In the genomic region with DNA sequence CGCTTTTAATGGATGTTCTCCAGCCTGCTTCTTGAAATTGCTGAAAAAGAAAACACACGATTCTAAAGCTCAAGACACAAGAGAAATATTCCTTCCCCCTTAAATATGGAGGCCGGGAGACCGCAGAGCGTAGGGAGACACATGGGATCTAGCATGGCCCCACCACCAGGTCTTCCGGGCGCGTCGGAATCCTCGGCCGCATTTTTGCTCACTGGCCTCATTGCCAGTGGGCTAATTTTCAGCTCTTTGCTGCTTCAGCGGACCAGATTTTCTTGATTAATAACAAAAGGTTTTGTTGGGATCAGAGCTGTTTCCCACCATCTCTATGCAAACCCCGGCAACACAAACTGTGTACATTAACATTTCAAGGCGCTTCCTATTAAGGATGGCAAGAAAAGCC, we compare ENCODE assay signal across 25 cellular contexts. TPM values are rescaled to one million over a fixed set of nuclear protein-coding genes. Genes with fewer than 3 reads are reported as not detected.
DNase-seq lines count a peak whose midpoint lies in the region; ATAC-seq, FAIRE-seq and TF ChIP-seq lines count a peak whose summit lies in the region.
"Had no signal": no experiment of that assay in that cellular context is flagged by ENCODE, and none has a peak within 500 bp of the region (broad histone marks: within the 10 kb centered on the region; RNA-seq: fewer than 3 reads in every experiment).

No MANE protein-coding gene starts in this region.

- no peaks in the 10 kb centered on the region for H3K79me1 ChIP-seq in H1 (ENCODE audit: low read depth, low read length)

- no peak overlapping the region for H3K14ac ChIP-seq in H1 (ENCODE audit: insufficient read length)

- H3K36me3 Mint-ChIP-seq in natural killer cell treated with Interleukin-12 subunit alpha and Interleukin-12 subunit beta and Interleukin-15 and Interleukin-18, amount 100 ng/mL, for 72 hours = no peaks in the 10 kb centered on the region
- H3K36me3 Mint-ChIP-seq in natural killer cell (no peaks in the 10 kb centered on the region), neural crest cell (ENCODE audit: low read depth) (peaks cover 2% of the 10 kb centered on the region), type B pancreatic cell (no peaks in the 10 kb centered on the region)
- H3K36me3 Mint-ChIP-seq: CD4-positive, CD25-positive, alpha-beta regulatory T cell; IgD-negative memory B cell had no signal

- no peak overlapping the region for H4K8ac ChIP-seq in H1 (ENCODE audit: extremely low read depth, insufficient read depth, low read length)

- 82% methylated on average over 14 of the region's 14 CpGs; no CpG with 5 or more reads in 1 of the 2 experiments for WGBS in H1 (ENCODE audit: extremely low coverage in 1 of 2, insufficient coverage in 1 of 2, insufficient read length in 1 of 2, insufficient replicate concordance in 2 of 2, low coverage in 1 of 2, low lambda C conversion rate in 2 of 2, missing lambda C conversion rate in 1 of 2), 2 experiments

- peaks cover 1 to 8% (median 5%) of the 10 kb centered on the region in 4 experiments; a peak in 5 of 7 replicates for H3K27me3 ChIP-seq in H1 (replicated peaks in 1 of 4; ENCODE audit: control insufficient read depth in 3 of 4, extremely low read depth in 1 of 4, insufficient read depth in 3 of 4, low read length in 3 of 4)
- H3K27me3 ChIP-seq: MG63 had no signal

- H3K27me3 Mint-ChIP-seq in natural killer cell treated with Interleukin-12 subunit alpha and Interleukin-12 subunit beta and Interleukin-15 and Interleukin-18, amount 100 ng/mL, for 72 hours = no peaks in the 10 kb centered on the region
- H3K27me3 Mint-ChIP-seq in natural killer cell (ENCODE audit: low read depth in 2 of 2) = peaks cover 0 to 3% of the 10 kb centered on the region in 2 donors
- H3K27me3 Mint-ChIP-seq in neural crest cell (ENCODE audit: low read depth) = peaks cover 9% of the 10 kb centered on the region
- no peaks in the 10 kb centered on the region for H3K27me3 Mint-ChIP-seq in type B pancreatic cell
- H3K27me3 Mint-ChIP-seq: IgD-negative memory B cell had no signal

- no peak overlapping the region for H2BK5ac ChIP-seq in H1 (ENCODE audit: low read depth, low read length)

- H2BK120ac ChIP-seq in H1 (replicated peaks; ENCODE audit: low read depth, low read length) = no peak overlapping the region

- peaks cover 13 to 38% (median 22%) of the 10 kb centered on the region in 4 experiments for H3K4me1 ChIP-seq in H1 (replicated peaks in 1 of 4; ENCODE audit: control insufficient read depth in 3 of 4, insufficient read depth in 4 of 4, low read length in 3 of 4)

- H3K9me3 ChIP-seq in H1 (ENCODE audit: insufficient read depth in 2 of 2, low read depth in 1 of 2, low read length in 1 of 2) = peaks cover 3 to 4% of the 10 kb centered on the region in 2 experiments; a peak in 2 of 4 replicates
- H3K9me3 ChIP-seq: MG63 had no signal

- H2AFZ ChIP-seq in H1 (ENCODE audit: low read length) = no peak overlapping the region

- no peak overlapping the region for H2AK5ac ChIP-seq in H1 (ENCODE audit: low read depth, low read length)

- no peaks in the 10 kb centered on the region for H3K36me3 ChIP-seq in H1 (ENCODE audit: control insufficient read depth in 2 of 4, insufficient read depth in 4 of 4, low read length in 3 of 4)
- H3K36me3 ChIP-seq: MG63 had no signal

- no peak overlapping the region for H2BK12ac ChIP-seq in H1 (ENCODE audit: low read depth, low read length)

- no peak for TF ChIP-seq RAD21 in H1 (IDR thresholded peaks at IDR 0.05 in 1 of 2, conservative IDR thresholded peaks at IDR 0.05 in 1 of 2; ENCODE audit: low read depth in 2 of 2, low read length in 2 of 2)

- FAIRE-seq in H1 (lab: Jason Lieb, UNC) = no peak

- no peaks in the 10 kb centered on the region for H3K79me2 ChIP-seq in H1 (ENCODE audit: control insufficient read depth in 1 of 2, insufficient read depth in 2 of 2, low read length in 2 of 2)

- peak; percentile 51 for DNase-seq in natural killer cell treated with Interleukin-12 subunit alpha and Interleukin-12 subunit beta and Interleukin-15 and Interleukin-18, amount 100 ng/mL, for 72 hours (ENCODE audit: low spot score)
- DNase-seq in natural killer cell (no peak), H1 (ENCODE audit: low read depth in 1 of 2, low spot score in 2 of 2) (no peak), neural crest cell (ENCODE audit: low read depth, low spot score) (no peak), type B pancreatic cell (ENCODE audit: extremely low spot score, unreplicated experiment) (no peak), amniotic stem cell (lab: John Stamatoyannopoulos, UW) (no peak), hepatic stellate cell (ENCODE audit: low spot score) (no peak)
- DNase-seq: CD4-positive, CD25-positive, alpha-beta regulatory T cell; COR-L47; DMS 273 treated with DMSO at 0.1 percent for 48 hours; GDM1; GOT3; Kasumi-1; MG63; NCI-H1048; NCI-H1436 treated with DMSO at 0.1 percent for 48 hours; NCI-H2029; NCI-H526; PC-3; RPMI8226; SIG-M5 had no signal

- no peak overlapping the region for H2BK15ac ChIP-seq in H1 (ENCODE audit: low read length)

- H4K20me1 ChIP-seq in H1 (replicated peaks in 1 of 2; ENCODE audit: control insufficient read depth in 1 of 2, insufficient read depth in 2 of 2, low read length in 2 of 2) = no peaks in the 10 kb centered on the region

- H3K27ac Mint-ChIP-seq in natural killer cell treated with Interleukin-12 subunit alpha and Interleukin-12 subunit beta and Interleukin-15 and Interleukin-18, amount 100 ng/mL, for 72 hours = no peak overlapping the region
- H3K27ac Mint-ChIP-seq in natural killer cell (no peak overlapping the region), neural crest cell (ENCODE audit: unreplicated experiment) (peak overlapping the region; percentile 94), type B pancreatic cell (peak overlapping the region; percentile 46)
- H3K27ac Mint-ChIP-seq: B cell; CD4-positive, CD25-positive, alpha-beta regulatory T cell; IgD-negative memory B cell had no signal

- no peak for TF ChIP-seq POLR2A in H1 (IDR thresholded peaks at IDR 0.05; ENCODE audit: control extremely low read depth in 1 of 2, low read depth in 2 of 2, low read length in 2 of 2)

- H3K23ac ChIP-seq in H1 (ENCODE audit: insufficient read length) = no peak overlapping the region

- H3K4me3 Mint-ChIP-seq in natural killer cell treated with Interleukin-12 subunit alpha and Interleukin-12 subunit beta and Interleukin-15 and Interleukin-18, amount 100 ng/mL, for 72 hours = no peak overlapping the region
- no peak overlapping the region for H3K4me3 Mint-ChIP-seq in natural killer cell
- peak overlapping the region; percentile 52 for H3K4me3 Mint-ChIP-seq in neural crest cell
- H3K4me3 Mint-ChIP-seq in type B pancreatic cell = no peak overlapping the region
- H3K4me3 Mint-ChIP-seq: B cell; CD4-positive, CD25-positive, alpha-beta regulatory T cell; IgD-negative memory B cell had no signal

- no peak overlapping the region for H3K9ac ChIP-seq in H1 (replicated peaks in 1 of 4; ENCODE audit: extremely low read depth in 1 of 4, low read depth in 3 of 4, low read length in 3 of 4)

- H3K9me3 Mint-ChIP-seq in natural killer cell treated with Interleukin-12 subunit alpha and Interleukin-12 subunit beta and Interleukin-15 and Interleukin-18, amount 100 ng/mL, for 72 hours = no peaks in the 10 kb centered on the region
- no peaks in the 10 kb centered on the region for H3K9me3 Mint-ChIP-seq in natural killer cell
- peaks cover 3% of the 10 kb centered on the region for H3K9me3 Mint-ChIP-seq in neural crest cell
- no peaks in the 10 kb centered on the region for H3K9me3 Mint-ChIP-seq in type B pancreatic cell

- peaks cover 6 to 8% of the 10 kb centered on the region in 2 donors for H3K4me1 Mint-ChIP-seq in natural killer cell treated with Interleukin-12 subunit alpha and Interleukin-12 subunit beta and Interleukin-15 and Interleukin-18, amount 100 ng/mL, for 72 hours (ENCODE audit: low read depth in 2 of 2)
- H3K4me1 Mint-ChIP-seq in natural killer cell (peaks cover 6 to 7% of the 10 kb centered on the region in 2 donors), neural crest cell (peaks cover 79% of the 10 kb centered on the region), type B pancreatic cell (ENCODE audit: unreplicated experiment) (peaks cover 56% of the 10 kb centered on the region)
- H3K4me1 Mint-ChIP-seq: B cell; CD4-positive, CD25-positive, alpha-beta regulatory T cell; IgD-negative memory B cell had no signal

- no peak for TF ChIP-seq CTCF in natural killer cell (IDR thresholded peaks at IDR 0.05)
- TF ChIP-seq CTCF in H1 (IDR thresholded peaks at IDR 0.05; ENCODE audit: control extremely low read depth in 1 of 3, insufficient read depth in 1 of 3, low read depth in 1 of 3, low read length in 3 of 3) = no peak
- no peak for TF ChIP-seq CTCF in neural crest cell (conservative IDR thresholded peaks at IDR 0.05)
- TF ChIP-seq CTCF in type B pancreatic cell (conservative IDR thresholded peaks at IDR 0.05) = no peak

- peak overlapping the region; percentile 0; the same call in 1 of the 2 replicates for H3K18ac ChIP-seq in H1 (ENCODE audit: extremely low read depth, low read length)

- no peaks in the 10 kb centered on the region for H3K23me2 ChIP-seq in H1 (ENCODE audit: low read depth, low read length)

- H3K4ac ChIP-seq in H1 (replicated peaks; ENCODE audit: insufficient read length, low read depth, low read length) = no peak overlapping the region

- H3K56ac ChIP-seq in H1 (replicated peaks; ENCODE audit: insufficient read length, low read depth, low read length) = no peak overlapping the region

- H2BK20ac ChIP-seq in H1 (ENCODE audit: low read length) = no peak overlapping the region

- H3K4me2 ChIP-seq in H1 (ENCODE audit: insufficient read depth in 1 of 2, low read depth in 2 of 2, low read length in 2 of 2) = peak overlapping the region in 1 of 2 experiments; percentile 33; a peak in 2 of 4 replicates

- POLR2A ChIA-PET in H1 (lab: Charles Lee; ENCODE audit: partially characterized antibody) = interaction anchor here (1.0 to 1.7 kb wide), 5 partner anchors 8 to 43 kb away, joined by 3 to 4 read pairs (median 3); no protein-coding TSS in a partner anchor

- no peak for ATAC-seq in natural killer cell treated with Interleukin-12 subunit alpha and Interleukin-12 subunit beta and Interleukin-15 and Interleukin-18, amount 100 ng/mL, for 72 hours
- ATAC-seq in natural killer cell = no peak
- ATAC-seq in HG03565 (IDR thresholded peaks at IDR 0.05; ENCODE audit: unreplicated experiment) = no peak
- ATAC-seq: PC-3 had no signal

- CTCF ChIA-PET in H1 (lab: Charles Lee; ENCODE audit: partially characterized antibody) = interaction anchor here (0.9 to 2.0 kb wide), 6 partner anchors 15 to 1544 kb away, joined by 3 to 6 read pairs (median 4); no protein-coding TSS in a partner anchor

- intact Hi-C loops in natural killer cell (cut with micrococcal nuclease) = no loop called here

- no peak for TF ChIP-seq EP300 in H1 (IDR thresholded peaks at IDR 0.05; ENCODE audit: borderline replicate concordance in 1 of 2, low read depth in 2 of 2, low read length in 2 of 2)

- H3K27ac ChIP-seq in H1 (ENCODE audit: low read depth, low read length) = no peak overlapping the region
- H3K27ac ChIP-seq: 22Rv1 had no signal

- H4K5ac ChIP-seq in H1 (ENCODE audit: insufficient read length, low read depth, low read length) = no peak overlapping the region

- H4K91ac ChIP-seq in H1 (replicated peaks; ENCODE audit: insufficient read length, low read length) = no peak overlapping the region

- H3K4me3 ChIP-seq in H1 (ENCODE audit: extremely low read depth in 1 of 4, insufficient read depth in 2 of 4, low read depth in 3 of 4, low read length in 4 of 4) = no peak overlapping the region
- H3K4me3 ChIP-seq: MG63 had no signal

RNA-seq across cellular contexts. Expression of a gene that starts 40.3 kb away (rescaled TPM):
- 100 to 1,000 TPM; 247 to 279 TPM for total RNA-seq in natural killer cell treated with Interleukin-12 subunit alpha and Interleukin-12 subunit beta and Interleukin-15 and Interleukin-18, amount 100 ng/mL, for 72 hours
- total RNA-seq in natural killer cell (100 to 1,000 TPM; 185 to 209 (median 191) TPM), neural crest cell (44.1 and 46.1 TPM in 2 replicates), type B pancreatic cell (ENCODE audit: low replicate concordance) (194 and 310 TPM in 2 replicates)
- total RNA-seq in H1 (2021; fragmentation: NEBNext Ultra II Directional; extraction: Animal tissue kit (Norgen Biotek cat#: 25700)) = 36.7 and 37.1 TPM in 2 replicates
- polyA plus RNA-seq in H1 (2011; rRNA removed) = 163 and 214 TPM in 2 replicates
- 163 TPM for polyA plus RNA-seq in H1 (2011; cell fraction: cytosol; rRNA removed)
- 221 TPM for polyA plus RNA-seq in H1 (2011; cell fraction: nucleus; rRNA removed)
- polyA plus RNA-seq in H1 (2012, experiment 1 of 2) = 58.1 to 89.9 TPM (median 65.4 TPM) in 4 replicates
- polyA plus RNA-seq in H1 (2012, experiment 2 of 2) = 43.9 TPM
- 21.4 TPM for polyA plus RNA-seq in H1 (2013, experiment 1 of 2)
- 22.4 TPM for polyA plus RNA-seq in H1 (2013, experiment 2 of 2)
- 89.2 and 91.6 TPM in 2 replicates for polyA minus RNA-seq in H1 (2011; rRNA and poly(A)+ RNA removed)
- polyA minus RNA-seq in H1 (2011; cell fraction: cytosol; rRNA and poly(A)+ RNA removed) = 52.3 TPM
- 89.9 TPM for polyA minus RNA-seq in H1 (2011; cell fraction: nucleus; rRNA and poly(A)+ RNA removed)

Comparison
In these comparisons a context has a peak if more than half of its experiments do, and no peak if none do; other contexts are left out.
1. H3K27ac Mint-ChIP-seq: peak in neural crest cell (single experiment) and type B pancreatic cell (single experiment); none in natural killer cell treated with Interleukin-12 subunit alpha and Interleukin-12 subunit beta and Interleukin-15 and Interleukin-18, amount 100 ng/mL, for 72 hours (0 of 2) and natural killer cell (0 of 2).